ENCODE assay signal across 18 cellular contexts in genomic region chr14:27688823-27689444, GRCh38.
"Had no signal": no experiment of that assay in that cellular context is flagged by ENCODE, and none has a peak within 500 bp of the region (broad histone marks: within the 10 kb centered on the region; RNA-seq: fewer than 3 reads in every experiment).

No MANE protein-coding gene starts in this region.

- H3K27ac Mint-ChIP-seq: effector memory CD8-positive, alpha-beta T cell; naive thymus-derived CD8-positive, alpha-beta T cell; stimulated activated naive B cell treated with anti-CD40 and anti-IgM and Interleukin-4, amounts not matched to agents 10 μg/mL and 1 μg/mL and 100 μg/mL, for 72 hours; stimulated activated naive CD8-positive, alpha-beta T cell treated with anti-CD3 and anti-CD28 coated beads, Interleukin-15, amount 100 ng/mL, for 72 hours had no signal

- DNase-seq: effector memory CD8-positive, alpha-beta T cell; foreskin keratinocyte; head of caudate nucleus; kidney glomerular epithelial cell; mucosa of descending colon; naive thymus-derived CD8-positive, alpha-beta T cell; ovary; right lobe of liver; stimulated activated CD4-positive, alpha-beta T cell treated with anti-CD3 and anti-CD28 coated beads, Interleukin-2, amount 100 ng/mL, for 24 hours; stimulated activated CD4-positive, alpha-beta T cell treated with anti-CD3 and anti-CD28 coated beads, Interleukin-4, amount 100 ng/mL, for 4 hours; stimulated activated naive B cell treated with anti-CD40 and anti-IgM and Interleukin-4, amounts not matched to agents 10 μg/mL and 1 μg/mL and 100 μg/mL, for 72 hours; stimulated activated naive CD8-positive, alpha-beta T cell treated with anti-CD3 and anti-CD28 coated beads, Interleukin-15, amount 100 ng/mL, for 72 hours; testis; upper lobe of right lung had no signal

- H3K4me1 Mint-ChIP-seq: naive thymus-derived CD8-positive, alpha-beta T cell; stimulated activated naive B cell treated with anti-CD40 and anti-IgM and Interleukin-4, amounts not matched to agents 10 μg/mL and 1 μg/mL and 100 μg/mL, for 72 hours; stimulated activated naive CD8-positive, alpha-beta T cell treated with anti-CD3 and anti-CD28 coated beads, Interleukin-15, amount 100 ng/mL, for 72 hours had no signal

- H3K4me1 ChIP-seq: foreskin keratinocyte, prostate gland, right lobe of liver, testis, tibial nerve, upper lobe of right lung, vagina had no signal

- ATAC-seq: effector memory CD8-positive, alpha-beta T cell; foreskin keratinocyte; mucosa of descending colon; naive thymus-derived CD8-positive, alpha-beta T cell; right lobe of liver; stimulated activated naive B cell treated with anti-CD40 and anti-IgM and Interleukin-4, amounts not matched to agents 10 μg/mL and 1 μg/mL and 100 μg/mL, for 72 hours; stimulated activated naive CD8-positive, alpha-beta T cell treated with anti-CD3 and anti-CD28 coated beads, Interleukin-15, amount 100 ng/mL, for 72 hours; upper lobe of right lung had no signal

- H3K9me3 ChIP-seq: mucosa of descending colon, ovary, prostate gland, right lobe of liver, testis, tibial nerve, upper lobe of right lung, vagina had no signal

- H3K36me3 ChIP-seq: ovary, prostate gland, right lobe of liver, tibial nerve, upper lobe of right lung, vagina had no signal

- H2AFZ ChIP-seq: hepatocyte had no signal

- H3K27ac ChIP-seq: foreskin keratinocyte, hepatocyte, ovary, prostate gland, right lobe of liver, testis, tibial nerve, upper lobe of right lung, vagina had no signal

- H3K4me2 ChIP-seq: hepatocyte had no signal

- H3K4me3 Mint-ChIP-seq: effector memory CD8-positive, alpha-beta T cell; naive thymus-derived CD8-positive, alpha-beta T cell; stimulated activated naive B cell treated with anti-CD40 and anti-IgM and Interleukin-4, amounts not matched to agents 10 μg/mL and 1 μg/mL and 100 μg/mL, for 72 hours; stimulated activated naive CD8-positive, alpha-beta T cell treated with anti-CD3 and anti-CD28 coated beads, Interleukin-15, amount 100 ng/mL, for 72 hours had no signal

- H3K27me3 Mint-ChIP-seq: effector memory CD8-positive, alpha-beta T cell; naive thymus-derived CD8-positive, alpha-beta T cell; stimulated activated naive B cell treated with anti-CD40 and anti-IgM and Interleukin-4, amounts not matched to agents 10 μg/mL and 1 μg/mL and 100 μg/mL, for 72 hours; stimulated activated naive CD8-positive, alpha-beta T cell treated with anti-CD3 and anti-CD28 coated beads, Interleukin-15, amount 100 ng/mL, for 72 hours had no signal

- H3K79me2 ChIP-seq: hepatocyte had no signal

- H3K36me3 Mint-ChIP-seq: stimulated activated naive B cell treated with anti-CD40 and anti-IgM and Interleukin-4, amounts not matched to agents 10 μg/mL and 1 μg/mL and 100 μg/mL, for 72 hours had no signal

- H3K27me3 ChIP-seq: foreskin keratinocyte, hepatocyte, ovary, right lobe of liver, testis, tibial nerve, upper lobe of right lung, vagina had no signal

- H3K4me3 ChIP-seq: hepatocyte, mucosa of descending colon, ovary, prostate gland, right lobe of liver, testis, tibial nerve, upper lobe of right lung, vagina had no signal
